ENCODE assay signal across 16 cellular contexts in the genomic region with DNA sequence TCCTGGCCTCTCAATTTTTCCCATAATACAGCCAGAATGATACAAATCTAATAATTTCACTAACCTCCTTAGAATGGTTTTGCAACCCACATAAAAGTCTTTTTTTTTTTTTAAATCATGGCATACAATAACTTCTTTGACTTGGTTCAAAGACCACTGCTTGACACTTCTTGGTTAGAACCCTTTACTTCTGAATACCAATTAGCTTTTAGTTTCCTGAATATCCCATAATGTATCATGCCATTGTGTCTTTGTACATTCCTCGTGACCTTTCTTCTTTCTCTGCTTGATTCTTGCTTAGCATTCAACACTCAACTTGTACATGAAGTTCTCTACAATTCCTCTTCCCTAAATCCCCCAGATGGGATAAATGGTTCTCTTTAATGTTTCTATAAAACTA. TPM values are rescaled to one million over a fixed set of nuclear protein-coding genes. Genes with fewer than 3 reads are reported as not detected.
A peak's percentile ranks its signal among the peaks of the same experiment; 100 is the strongest.
DNase-seq lines count a peak whose midpoint lies in the region; ATAC-seq and TF ChIP-seq lines count a peak whose summit lies in the region.
"Had no signal": no experiment of that assay in that cellular context is flagged by ENCODE, and none has a peak within 500 bp of the region (broad histone marks: within the 10 kb centered on the region; RNA-seq: fewer than 3 reads in every experiment).

No MANE protein-coding gene starts in this region.

- H3K4me1 ChIP-seq in vagina = no peaks in the 10 kb centered on the region

- DNase-seq in activated T-cell treated with anti-CD3 and anti-CD28 coated beads, Interleukin-2, amount 50 U/mL, for 72 hours = no peak
- DNase-seq in activated T-cell treated with anti-CD3 and anti-CD28 coated beads for 4 hours (no peak), COLO829 (ENCODE audit: low spot score) (peak; percentile 82), foreskin melanocyte (peak; percentile 83), vagina (ENCODE audit: extremely low spot score in 2 of 2) (no peak), GM10266 (ENCODE audit: extremely low spot score) (no peak), coronary artery (ENCODE audit: low spot score) (no peak)
- DNase-seq: 8988T; C1 segment of cervical spinal cord; CD8-positive, alpha-beta T cell; DMS53; GF-D8; HCEC 1CT; HFFc6 had no signal

- peaks cover 8 to 16% of the 10 kb centered on the region in 2 donors for H3K9me3 Mint-ChIP-seq in activated T-cell treated with anti-CD3 and anti-CD28 coated beads, Interleukin-2, amount 50 U/mL, for 72 hours
- H3K9me3 Mint-ChIP-seq: HFFc6 had no signal

- peaks cover 0 to 23% of the 10 kb centered on the region in 2 donors for H3K36me3 ChIP-seq in vagina

- H3K27ac Mint-ChIP-seq in activated T-cell treated with anti-CD3 and anti-CD28 coated beads, Interleukin-2, amount 50 U/mL, for 72 hours = peak overlapping the region; percentile 87
- H3K27ac Mint-ChIP-seq: B cell; CD8-positive, alpha-beta T cell; HFFc6 had no signal

- H3K9me3 ChIP-seq in vagina = no peaks in the 10 kb centered on the region

- H3K27me3 Mint-ChIP-seq in activated T-cell treated with anti-CD3 and anti-CD28 coated beads, Interleukin-2, amount 50 U/mL, for 72 hours (ENCODE audit: low read depth) = no peaks in the 10 kb centered on the region
- H3K27me3 Mint-ChIP-seq: B cell had no signal

- H3K4me3 Mint-ChIP-seq in activated T-cell treated with anti-CD3 and anti-CD28 coated beads, Interleukin-2, amount 50 U/mL, for 72 hours = no peak overlapping the region
- H3K4me3 Mint-ChIP-seq: B cell; CD8-positive, alpha-beta T cell had no signal

- H3K36me3 Mint-ChIP-seq in activated T-cell treated with anti-CD3 and anti-CD28 coated beads, Interleukin-2, amount 50 U/mL, for 72 hours (ENCODE audit: insufficient read depth in 2 of 2) = peaks cover 35 to 59% of the 10 kb centered on the region in 2 donors

- no peaks in the 10 kb centered on the region for H3K27me3 ChIP-seq in vagina

- intact Hi-C loops in vagina (cut with DNase I) = no loop called here

- TF ChIP-seq CTCF in vagina (IDR thresholded peaks at IDR 0.05) (no peak), GM10266 (IDR thresholded peaks at IDR 0.05; ENCODE audit: control insufficient read depth, insufficient read depth, low read depth, missing control alignments) (no peak), coronary artery (IDR thresholded peaks at IDR 0.05) (no peak)

- H3K4me3 ChIP-seq in vagina (no peak overlapping the region), coronary artery (no peak overlapping the region)

- H3K4me1 Mint-ChIP-seq in activated T-cell treated with anti-CD3 and anti-CD28 coated beads, Interleukin-2, amount 50 U/mL, for 72 hours (ENCODE audit: low read depth) = peaks cover 22% of the 10 kb centered on the region

- ATAC-seq in activated T-cell treated with anti-CD3 and anti-CD28 coated beads, Interleukin-2, amount 50 U/mL, for 72 hours (replicated peaks in 1 of 2) = no peak
- ATAC-seq: CD8-positive, alpha-beta T cell; HepG2 had no signal

- H3K27ac ChIP-seq in vagina (no peak overlapping the region), coronary artery (no peak overlapping the region)

- TF ChIP-seq POLR2A in vagina (IDR thresholded peaks at IDR 0.05) = no peak

RNA-seq across cellular contexts. Expression of a gene that starts 19.3 kb away (rescaled TPM):
- 10 to 100 TPM; 16.7 to 20.1 TPM for total RNA-seq in activated T-cell treated with anti-CD3 and anti-CD28 coated beads, Interleukin-2, amount 50 U/mL, for 72 hours
- total RNA-seq in vagina = 12.8 TPM

RNA-seq across cellular contexts. Expression of a gene that starts 19.6 kb away (rescaled TPM):
- total RNA-seq in activated T-cell treated with anti-CD3 and anti-CD28 coated beads, Interleukin-2, amount 50 U/mL, for 72 hours = 1 to 10 TPM; 6.3 to 9.7 TPM
- total RNA-seq in vagina = 13.0 TPM

Comparison
In these comparisons a context has a peak if more than half of its experiments do, and no peak if none do; other contexts are left out.
1. DNase-seq: peak in COLO829 (single experiment) and foreskin melanocyte (single experiment); none in activated T-cell treated with anti-CD3 and anti-CD28 coated beads, Interleukin-2, amount 50 U/mL, for 72 hours (0 of 2), activated T-cell treated with anti-CD3 and anti-CD28 coated beads for 4 hours (single experiment), vagina (0 of 2), GM10266 (single experiment) and coronary artery (single experiment).